ENCODE assay signal across 8 cellular contexts in genomic region chr12:113299619-113300237, GRCh38. TPM values are rescaled to one million over a fixed set of nuclear protein-coding genes. Genes with fewer than 3 reads are reported as not detected.
DNase-seq lines count a peak whose midpoint lies in the region; TF ChIP-seq lines count a peak whose summit lies in the region.

No MANE protein-coding gene starts in this region.

- intact Hi-C loops in activated CD4-positive, alpha-beta T cell treated with anti-CD3 and anti-CD28 coated beads, Interleukin-2, amount 10 ng/mL, durations not matched to agents 24 days and 14 days (cut with micrococcal nuclease): no loop called here

- H3K9me3 Mint-ChIP-seq in activated CD4-positive, alpha-beta T cell treated with anti-CD3 and anti-CD28 coated beads, Interleukin-2, amount 10 ng/mL, durations not matched to agents 24 days and 14 days: no peaks in the 10 kb centered on the region

- no peaks in the 10 kb centered on the region for H3K27me3 Mint-ChIP-seq in activated CD4-positive, alpha-beta T cell treated with anti-CD3 and anti-CD28 coated beads, Interleukin-2, amount 10 ng/mL, durations not matched to agents 24 days and 14 days

- in situ Hi-C loops in astrocyte of the cerebellum (cut with HindIII; ENCODE audit: low sequenced_read_pairs): no loop called here

- DNase-seq in activated CD4-positive, alpha-beta T cell treated with anti-CD3 and anti-CD28 coated beads, Interleukin-2, amount 10 ng/mL, durations not matched to agents 24 days and 14 days: no peak
- DNase-seq in activated CD4-positive, alpha-beta T cell treated with anti-CD3 and anti-CD28 coated beads, Interleukin-2, amount 50 U/mL, for 1 hour: no peak
- DNase-seq in astrocyte of the cerebellum (ENCODE audit: low read depth): peak; percentile 36
- peak; percentile 38 for DNase-seq in stromal cell of bone marrow (ENCODE audit: low read depth)
- no peak for DNase-seq in stimulated activated CD4-positive, alpha-beta T cell treated with anti-CD3 and anti-CD28 coated beads, Interleukin-12 subunit alpha, Interleukin-12 subunit beta, amount 100 ng/mL, for 4 hours
- DNase-seq in NCI-H510A treated with DMSO at 0.1 percent for 48 hours (lab: John Stamatoyannopoulos, UW): no peak
- no peak for DNase-seq in NCI-H1417 treated with DMSO at 0.1 percent for 48 hours (lab: John Stamatoyannopoulos, UW)

- H3K4me1 Mint-ChIP-seq in activated CD4-positive, alpha-beta T cell treated with anti-CD3 and anti-CD28 coated beads, Interleukin-2, amount 10 ng/mL, durations not matched to agents 24 days and 14 days: peaks cover 17% of the 10 kb centered on the region

- peaks cover 4% of the 10 kb centered on the region for H3K4me1 ChIP-seq in iPS-15b (ENCODE audit: control insufficient read depth, insufficient read depth, low read length)

- H3K36me3 Mint-ChIP-seq in activated CD4-positive, alpha-beta T cell treated with anti-CD3 and anti-CD28 coated beads, Interleukin-2, amount 10 ng/mL, durations not matched to agents 24 days and 14 days (ENCODE audit: low read depth): peaks cover 39% of the 10 kb centered on the region

- H3K36me3 ChIP-seq in iPS-15b (ENCODE audit: control insufficient read depth, insufficient read depth, low read length): peaks cover 3% of the 10 kb centered on the region

- no peaks in the 10 kb centered on the region for H3K9me3 ChIP-seq in iPS-15b (ENCODE audit: control insufficient read depth, insufficient read depth, low read length)

- H3K4me3 ChIP-seq in astrocyte of the cerebellum (ENCODE audit: low read depth, low read length) (no peak overlapping the region), iPS-15b (ENCODE audit: low read depth, low read length) (no peak overlapping the region)

- TF ChIP-seq CTCF in astrocyte of the cerebellum (IDR thresholded peaks at IDR 0.05; ENCODE audit: low read depth, low read length, missing control alignments): no peak

- H3K9ac ChIP-seq in iPS-15b (ENCODE audit: low read depth, low read length): peak overlapping the region; percentile 57

- no peak overlapping the region for H3K4me3 Mint-ChIP-seq in activated CD4-positive, alpha-beta T cell treated with anti-CD3 and anti-CD28 coated beads, Interleukin-2, amount 10 ng/mL, durations not matched to agents 24 days and 14 days

- H3K27me3 ChIP-seq in iPS-15b (ENCODE audit: control insufficient read depth, insufficient read depth, low read length): no peaks in the 10 kb centered on the region

- peak overlapping the region; percentile 8 for H3K27ac Mint-ChIP-seq in activated CD4-positive, alpha-beta T cell treated with anti-CD3 and anti-CD28 coated beads, Interleukin-2, amount 10 ng/mL, durations not matched to agents 24 days and 14 days

RNA-seq across cellular contexts. Expression of gene SLC8B1, which starts 35.2 kb away (rescaled TPM):
- total RNA-seq in activated CD4-positive, alpha-beta T cell treated with anti-CD3 and anti-CD28 coated beads, Interleukin-2, amount 10 ng/mL, durations not matched to agents 24 days and 14 days: 19.5 and 20.0 TPM in 2 replicates

RNA-seq across cellular contexts. Expression of gene PLBD2, which starts 58.7 kb away (rescaled TPM):
- total RNA-seq in activated CD4-positive, alpha-beta T cell treated with anti-CD3 and anti-CD28 coated beads, Interleukin-2, amount 10 ng/mL, durations not matched to agents 24 days and 14 days: 16.0 and 16.3 TPM in 2 replicates

Comparison
In these comparisons a context has a peak if more than half of its experiments do, and no peak if none do; other contexts are left out.
1. DNase-seq: peak in astrocyte of the cerebellum (single experiment) and stromal cell of bone marrow (single experiment); none in activated CD4-positive, alpha-beta T cell treated with anti-CD3 and anti-CD28 coated beads, Interleukin-2, amount 10 ng/mL, durations not matched to agents 24 days and 14 days (single experiment), activated CD4-positive, alpha-beta T cell treated with anti-CD3 and anti-CD28 coated beads, Interleukin-2, amount 50 U/mL, for 1 hour (single experiment), stimulated activated CD4-positive, alpha-beta T cell treated with anti-CD3 and anti-CD28 coated beads, Interleukin-12 subunit alpha, Interleukin-12 subunit beta, amount 100 ng/mL, for 4 hours (single experiment), NCI-H510A treated with DMSO at 0.1 percent for 48 hours (single experiment) and NCI-H1417 treated with DMSO at 0.1 percent for 48 hours (single experiment).